ENCODE assay signal across 29 cellular contexts in genomic region chr11:66484825-66485380, GRCh38.
"Had no signal": no experiment of that assay in that cellular context is flagged by ENCODE, and none has a peak within 500 bp of the region (broad histone marks: within the 10 kb centered on the region; RNA-seq: fewer than 3 reads in every experiment).

No MANE protein-coding gene starts in this region.

- DNase-seq: activated CD4-positive, alpha-beta memory T cell treated with anti-CD3 and anti-CD28 coated beads, Interleukin-2, amount 10 ng/mL, durations not matched to agents 7 days and 5 days; activated CD4-positive, CD25-positive, alpha-beta regulatory T cell; activated gamma-delta T cell; activated naive CD4-positive, alpha-beta T cell treated with Interleukin-2 at 50 U/mL for 16 hours; activated T-cell treated with anti-CD3 and anti-CD28 coated beads, Interleukin-2, amount 50 U/mL, for 48 hours; anterior cingulate cortex; caudate nucleus; cerebellar nuclear complex; Karpas-422; KBM-7; NCI-H1105; NCI-H1417 treated with DMSO at 0.1 percent for 48 hours; NCI-H187 treated with DMSO at 0.1 percent for 48 hours; NCI-H2081; NCI-H226; NCI-H526; NCI-H748 treated with DMSO at 0.1 percent for 48 hours; NK-92 treated with Interleukin-12 subunit alpha and Interleukin-12 subunit beta, amount 100 ng/mL, for 24 hours; PC-3; Peyer's patch; RPMI8226; SW 1271; T-helper 1 cell; T1000; WERI-Rb-1 had no signal

- H3K4me3 ChIP-seq: Peyer's patch had no signal

- H3K9me3 Mint-ChIP-seq: activated CD4-positive, alpha-beta memory T cell treated with anti-CD3 and anti-CD28 coated beads, Interleukin-2, amount 10 ng/mL, durations not matched to agents 7 days and 5 days; activated naive CD4-positive, alpha-beta T cell treated with anti-CD3 and anti-CD28 coated beads, Interleukin-2, amount 50 U/mL, for 24 hours; brain; IgD-negative memory B cell had no signal

- H3K27ac ChIP-seq: Peyer's patch, WERI-Rb-1 had no signal

- H3K27ac Mint-ChIP-seq: activated CD4-positive, alpha-beta memory T cell treated with anti-CD3 and anti-CD28 coated beads, Interleukin-2, amount 10 ng/mL, durations not matched to agents 7 days and 5 days; activated naive CD4-positive, alpha-beta T cell treated with anti-CD3 and anti-CD28 coated beads, Interleukin-2, amount 50 U/mL, for 24 hours; brain; IgD-negative memory B cell had no signal

- H3K27me3 Mint-ChIP-seq: activated CD4-positive, alpha-beta memory T cell treated with anti-CD3 and anti-CD28 coated beads, Interleukin-2, amount 10 ng/mL, durations not matched to agents 7 days and 5 days; activated naive CD4-positive, alpha-beta T cell treated with anti-CD3 and anti-CD28 coated beads, Interleukin-2, amount 50 U/mL, for 24 hours; brain; IgD-negative memory B cell had no signal

- H3K9me3 ChIP-seq: Peyer's patch had no signal

- FAIRE-seq: bronchial epithelial cell had no signal

- H3K4me3 Mint-ChIP-seq: activated CD4-positive, alpha-beta memory T cell treated with anti-CD3 and anti-CD28 coated beads, Interleukin-2, amount 10 ng/mL, durations not matched to agents 7 days and 5 days; activated naive CD4-positive, alpha-beta T cell treated with anti-CD3 and anti-CD28 coated beads, Interleukin-2, amount 50 U/mL, for 24 hours; brain had no signal

- H3K36me3 Mint-ChIP-seq: activated naive CD4-positive, alpha-beta T cell treated with anti-CD3 and anti-CD28 coated beads, Interleukin-2, amount 50 U/mL, for 24 hours; IgD-negative memory B cell had no signal

- H3K27me3 ChIP-seq: Peyer's patch had no signal
